21 cellular contexts compared by ENCODE assay signal in the genomic region with DNA sequence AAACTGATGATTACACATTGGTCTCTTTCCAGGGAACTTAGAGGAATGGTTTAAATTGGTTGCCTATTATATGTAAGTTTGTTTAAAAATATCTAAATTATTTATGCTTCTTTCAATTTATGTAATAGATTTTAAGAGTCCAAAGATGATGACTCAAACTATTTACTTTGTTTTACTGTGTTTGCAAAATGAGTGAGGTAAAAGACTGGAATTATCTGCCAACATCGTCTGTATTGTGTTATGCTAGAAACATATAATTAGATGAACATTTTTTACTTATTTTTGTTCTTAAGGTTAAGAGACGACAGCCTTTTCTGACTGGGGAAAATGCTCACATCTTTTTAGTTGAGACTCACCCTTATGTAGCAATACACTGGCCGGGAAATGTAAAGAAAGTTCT. TPM values are rescaled to one million over a fixed set of nuclear protein-coding genes. Genes with fewer than 3 reads are reported as not detected.
"Had no signal": no experiment of that assay in that cellular context is flagged by ENCODE, and none has a peak within 500 bp of the region (broad histone marks: within the 10 kb centered on the region; RNA-seq: fewer than 3 reads in every experiment).

No MANE protein-coding gene starts in this region.

- H3K36me3 ChIP-seq: adrenal gland had no signal

- H3K27ac ChIP-seq: adrenal gland, body of pancreas, PC-9 had no signal

- H3K4me1 ChIP-seq: adrenal gland, body of pancreas had no signal

- H3K4me2 ChIP-seq: PC-9 had no signal

- DNase-seq: activated CD4-positive, alpha-beta T cell treated with anti-CD3 and anti-CD28 coated beads, Interleukin-2, amount 10 ng/mL, durations not matched to agents 24 days and 14 days; activated CD4-positive, alpha-beta T cell treated with anti-CD3 and anti-CD28 coated beads, Interleukin-2, amount 50 U/mL, for 48 hours; activated CD4-positive, CD25-positive, alpha-beta regulatory T cell treated with anti-CD3 and anti-CD28 coated beads, Interleukin-2, amount 50 U/mL, for 72 hours; activated CD8-positive, alpha-beta memory T cell treated with anti-CD3 and anti-CD28 coated beads, Interleukin-2, amount 10 ng/mL, durations not matched to agents 7 days and 5 days; activated gamma-delta T cell; activated naive CD4-positive, alpha-beta T cell treated with anti-CD3 and anti-CD28 coated beads for 36 hours; activated T-cell treated with anti-CD3 and anti-CD28 coated beads, Interleukin-2, amount 50 U/mL, for 48 hours; adrenal gland; anterior cingulate cortex; body of pancreas; KG1; NCI-H1092; NCI-H1930; NCI-H2171; NCI-H345; NCI-H510A; NCI-H526 treated with DMSO at 0.1 percent for 48 hours; PC-9; SHP77 treated with DMSO at 0.1 percent for 48 hours had no signal

- ATAC-seq: activated CD8-positive, alpha-beta memory T cell treated with anti-CD3 and anti-CD28 coated beads, Interleukin-2, amount 10 ng/mL, durations not matched to agents 7 days and 5 days; activated T-helper 17 cell treated with anti-CD3 and anti-CD28 coated beads, Interleukin-2, amount 50 U/mL, for 72 hours; body of pancreas; WTC11 had no signal

- H3K9me3 ChIP-seq: adrenal gland, body of pancreas had no signal

- H3K4me3 ChIP-seq: adrenal gland, body of pancreas, PC-9 had no signal

- H3K27me3 ChIP-seq: body of pancreas had no signal

- H2AFZ ChIP-seq: PC-9 had no signal

RNA-seq across cellular contexts. Expression of gene SYTL5, which starts 51.1 kb away (rescaled TPM):
- total RNA-seq: activated CD4-positive, alpha-beta T cell treated with anti-CD3 and anti-CD28 coated beads, Interleukin-2, amount 10 ng/mL, durations not matched to agents 24 days and 14 days; activated CD8-positive, alpha-beta memory T cell treated with anti-CD3 and anti-CD28 coated beads, Interleukin-2, amount 10 ng/mL, durations not matched to agents 7 days and 5 days; activated naive CD4-positive, alpha-beta T cell treated with anti-CD3 and anti-CD28 coated beads for 36 hours; PC-9 had no signal
